14 cellular contexts compared by ENCODE assay signal in genomic region chr4:146235654-146236570, GRCh38. TPM values are rescaled to one million over a fixed set of nuclear protein-coding genes. Genes with fewer than 3 reads are reported as not detected.
DNase-seq lines count a peak whose midpoint lies in the region; ATAC-seq and TF ChIP-seq lines count a peak whose summit lies in the region.
"Had no signal": no experiment of that assay in that cellular context is flagged by ENCODE, and none has a peak within 500 bp of the region (broad histone marks: within the 10 kb centered on the region; RNA-seq: fewer than 3 reads in every experiment).

No MANE protein-coding gene starts in this region.

- no peak overlapping the region for H3K4me3 Mint-ChIP-seq in GM23338
- no peak overlapping the region for H3K4me3 Mint-ChIP-seq in activated T-cell treated with anti-CD3 and anti-CD28 coated beads, Interleukin-2, amount 50 U/mL, for 4 hours
- H3K4me3 Mint-ChIP-seq: effector memory CD8-positive, alpha-beta T cell had no signal

- H3K4me1 ChIP-seq in GM23338 (ENCODE audit: insufficient read depth): peaks cover 6% of the 10 kb centered on the region
- H3K4me1 ChIP-seq: body of pancreas had no signal

- no peak for ATAC-seq in GM23338
- peak; percentile 76 for ATAC-seq in sciatic nerve
- no peak for ATAC-seq in activated T-cell treated with anti-CD3 and anti-CD28 coated beads, Interleukin-2, amount 50 U/mL, for 4 hours
- ATAC-seq: body of pancreas; effector memory CD8-positive, alpha-beta T cell; GM12878 had no signal

- H3K36me3 ChIP-seq in GM23338 (ENCODE audit: insufficient read depth): no peaks in the 10 kb centered on the region

- no peak overlapping the region for H3K4me3 ChIP-seq in GM23338
- H3K4me3 ChIP-seq: body of pancreas, GM12878, testis had no signal

- H3K79me2 ChIP-seq in GM23338 (replicated peaks; ENCODE audit: insufficient read depth): no peaks in the 10 kb centered on the region

- H3K27ac Mint-ChIP-seq in GM23338: no peak overlapping the region
- H3K27ac Mint-ChIP-seq: effector memory CD8-positive, alpha-beta T cell had no signal

- intact Hi-C loops in sciatic nerve (cut with DNase I): no loop called here

- no peaks in the 10 kb centered on the region for H3F3A ChIP-seq in GM23338 (replicated peaks; ENCODE audit: low read depth)

- no peaks in the 10 kb centered on the region for H3K27me3 ChIP-seq in GM23338 (ENCODE audit: insufficient read depth)
- H3K27me3 ChIP-seq: body of pancreas, testis had no signal

- DNase-seq in GM23338 (ENCODE audit: low spot score): no peak
- DNase-seq in NOMO-1 treated with DMSO at 0.1 percent for 48 hours (lab: John Stamatoyannopoulos, UW; ENCODE audit: unreplicated experiment): peak; percentile 19
- DNase-seq in fibroblast of gingiva (ENCODE audit: low read depth): peak; percentile 23
- DNase-seq in sciatic nerve (ENCODE audit: low spot score): no peak
- DNase-seq in COR-L47 (lab: John Stamatoyannopoulos, UW): no peak
- no peak for DNase-seq in activated T-cell treated with anti-CD3 and anti-CD28 coated beads, Interleukin-2, amount 50 U/mL, for 4 hours
- DNase-seq in NCI-H1930 (lab: John Stamatoyannopoulos, UW): no peak
- no peak for DNase-seq in NCI-H2196 treated with DMSO at 0.1 percent for 48 hours (lab: John Stamatoyannopoulos, UW; ENCODE audit: unreplicated experiment)
- DNase-seq: effector memory CD8-positive, alpha-beta T cell; SHP77; testis had no signal

- no peak for TF ChIP-seq CTCF in GM23338 (conservative IDR thresholded peaks at IDR 0.05; ENCODE audit: low read depth in 2 of 2)

- peaks cover 9% of the 10 kb centered on the region; the same call in 2 of the 3 replicates for H3K4me1 Mint-ChIP-seq in GM23338
- no peaks in the 10 kb centered on the region for H3K4me1 Mint-ChIP-seq in activated T-cell treated with anti-CD3 and anti-CD28 coated beads, Interleukin-2, amount 50 U/mL, for 4 hours (ENCODE audit: low read depth)

- H3K4me2 ChIP-seq in GM23338: no peak overlapping the region

- no peaks in the 10 kb centered on the region for H3K36me3 Mint-ChIP-seq in GM23338 (ENCODE audit: low read depth)
- no peaks in the 10 kb centered on the region for H3K36me3 Mint-ChIP-seq in activated T-cell treated with anti-CD3 and anti-CD28 coated beads, Interleukin-2, amount 50 U/mL, for 4 hours (ENCODE audit: insufficient read depth)

- no peak overlapping the region for H3K27ac ChIP-seq in GM23338 (ENCODE audit: low read depth)
- H3K27ac ChIP-seq: body of pancreas, C4-2B had no signal

- peaks cover 2% of the 10 kb centered on the region; the same call in 1 of the 3 replicates for H3K9me3 Mint-ChIP-seq in GM23338
- H3K9me3 Mint-ChIP-seq in activated T-cell treated with anti-CD3 and anti-CD28 coated beads, Interleukin-2, amount 50 U/mL, for 4 hours: no peaks in the 10 kb centered on the region
- H3K9me3 Mint-ChIP-seq: effector memory CD8-positive, alpha-beta T cell had no signal

- H3K27me3 Mint-ChIP-seq in GM23338 (ENCODE audit: insufficient read depth, low read depth, poor library complexity): no peaks in the 10 kb centered on the region
- peaks cover 6% of the 10 kb centered on the region for H3K27me3 Mint-ChIP-seq in activated T-cell treated with anti-CD3 and anti-CD28 coated beads, Interleukin-2, amount 50 U/mL, for 4 hours (ENCODE audit: low read depth)

- no peaks in the 10 kb centered on the region for H4K20me1 ChIP-seq in GM23338 (replicated peaks; ENCODE audit: insufficient read depth)

- peaks cover 5% of the 10 kb centered on the region; the same call in 1 of the 2 replicates for H3K9me2 ChIP-seq in GM23338 (ENCODE audit: insufficient read depth)

- 0 out of 2 replicates have a peak overlapping the region, but pooled peaks have one; percentile 32 for H2AFZ ChIP-seq in GM23338

TF ChIP-seq in GM23338, 12 proteins besides CTCF, POLR2A, EP300 and RAD21 (continues in another document):
- TF ChIP-seq CREB1 (CRISPR knock-in tag; IDR thresholded peaks at IDR 0.05; ENCODE audit: low read depth) (no peak), EZH2phosphoT487 (IDR thresholded peaks at IDR 0.05; ENCODE audit: unreplicated experiment) (no peak), JUNB (IDR thresholded peaks at IDR 0.05; ENCODE audit: unreplicated experiment) (no peak), POLR2AphosphoS5 (IDR thresholded peaks at IDR 0.05; ENCODE audit: low read depth) (no peak), NANOG (IDR thresholded peaks at IDR 0.05; ENCODE audit: borderline replicate concordance) (no peak), EZH2 (IDR thresholded peaks at IDR 0.05; ENCODE audit: low read depth, unreplicated experiment) (no peak), ZNF331 (CRISPR knock-in tag; IDR thresholded peaks at IDR 0.05; ENCODE audit: low read depth) (no peak)
- TF ChIP-seq, protein P1, sequence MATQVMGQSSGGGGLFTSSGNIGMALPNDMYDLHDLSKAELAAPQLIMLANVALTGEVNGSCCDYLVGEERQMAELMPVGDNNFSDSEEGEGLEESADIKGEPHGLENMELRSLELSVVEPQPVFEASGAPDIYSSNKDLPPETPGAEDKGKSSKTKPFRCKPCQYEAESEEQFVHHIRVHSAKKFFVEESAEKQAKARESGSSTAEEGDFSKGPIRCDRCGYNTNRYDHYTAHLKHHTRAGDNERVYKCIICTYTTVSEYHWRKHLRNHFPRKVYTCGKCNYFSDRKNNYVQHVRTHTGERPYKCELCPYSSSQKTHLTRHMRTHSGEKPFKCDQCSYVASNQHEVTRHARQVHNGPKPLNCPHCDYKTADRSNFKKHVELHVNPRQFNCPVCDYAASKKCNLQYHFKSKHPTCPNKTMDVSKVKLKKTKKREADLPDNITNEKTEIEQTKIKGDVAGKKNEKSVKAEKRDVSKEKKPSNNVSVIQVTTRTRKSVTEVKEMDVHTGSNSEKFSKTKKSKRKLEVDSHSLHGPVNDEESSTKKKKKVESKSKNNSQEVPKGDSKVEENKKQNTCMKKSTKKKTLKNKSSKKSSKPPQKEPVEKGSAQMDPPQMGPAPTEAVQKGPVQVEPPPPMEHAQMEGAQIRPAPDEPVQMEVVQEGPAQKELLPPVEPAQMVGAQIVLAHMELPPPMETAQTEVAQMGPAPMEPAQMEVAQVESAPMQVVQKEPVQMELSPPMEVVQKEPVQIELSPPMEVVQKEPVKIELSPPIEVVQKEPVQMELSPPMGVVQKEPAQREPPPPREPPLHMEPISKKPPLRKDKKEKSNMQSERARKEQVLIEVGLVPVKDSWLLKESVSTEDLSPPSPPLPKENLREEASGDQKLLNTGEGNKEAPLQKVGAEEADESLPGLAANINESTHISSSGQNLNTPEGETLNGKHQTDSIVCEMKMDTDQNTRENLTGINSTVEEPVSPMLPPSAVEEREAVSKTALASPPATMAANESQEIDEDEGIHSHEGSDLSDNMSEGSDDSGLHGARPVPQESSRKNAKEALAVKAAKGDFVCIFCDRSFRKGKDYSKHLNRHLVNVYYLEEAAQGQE (IDR thresholded peaks at IDR 0.05; ENCODE audit: unreplicated experiment): no peak

RNA-seq across cellular contexts. Expression of gene REELD1, which starts 21.6 kb away (rescaled TPM):
- not detected in 2 replicates for total RNA-seq in GM23338 (2014; rRNA removed; shearing (Covaris generic))
- polyA plus RNA-seq in GM23338 (2016; fragmentation: Nextera tagmentation; extraction: Ambion mirVana): 0.19 TPM in 1 of 2 replicates, not detected in the other
- 0.62 TPM for total RNA-seq in sciatic nerve
- total RNA-seq in activated T-cell treated with anti-CD3 and anti-CD28 coated beads, Interleukin-2, amount 50 U/mL, for 4 hours: under 1 TPM; 0.16 to 0.58 (median 0.43) TPM

Comparison
In these comparisons a context has a peak if more than half of its experiments do, and no peak if none do; other contexts are left out.
1. DNase-seq: peak in NOMO-1 treated with DMSO at 0.1 percent for 48 hours (single experiment) and fibroblast of gingiva (single experiment); none in GM23338 (single experiment), sciatic nerve (single experiment), COR-L47 (single experiment), activated T-cell treated with anti-CD3 and anti-CD28 coated beads, Interleukin-2, amount 50 U/mL, for 4 hours (single experiment), NCI-H1930 (0 of 2) and NCI-H2196 treated with DMSO at 0.1 percent for 48 hours (single experiment).